Comparison of ENCODE assay signal across 1 cellular context in genomic region chr7:104983620-104984539, GRCh38.
A peak's percentile ranks its signal among the peaks of the same experiment; 100 is the strongest.
TF ChIP-seq lines count a peak whose summit lies in the region.

No MANE protein-coding gene starts in this region.

TF ChIP-seq in K562, 482 proteins besides CTCF, POLR2A, EP300 and RAD21 (continued from another document and continues in another):
- TF ChIP-seq, protein P1, sequence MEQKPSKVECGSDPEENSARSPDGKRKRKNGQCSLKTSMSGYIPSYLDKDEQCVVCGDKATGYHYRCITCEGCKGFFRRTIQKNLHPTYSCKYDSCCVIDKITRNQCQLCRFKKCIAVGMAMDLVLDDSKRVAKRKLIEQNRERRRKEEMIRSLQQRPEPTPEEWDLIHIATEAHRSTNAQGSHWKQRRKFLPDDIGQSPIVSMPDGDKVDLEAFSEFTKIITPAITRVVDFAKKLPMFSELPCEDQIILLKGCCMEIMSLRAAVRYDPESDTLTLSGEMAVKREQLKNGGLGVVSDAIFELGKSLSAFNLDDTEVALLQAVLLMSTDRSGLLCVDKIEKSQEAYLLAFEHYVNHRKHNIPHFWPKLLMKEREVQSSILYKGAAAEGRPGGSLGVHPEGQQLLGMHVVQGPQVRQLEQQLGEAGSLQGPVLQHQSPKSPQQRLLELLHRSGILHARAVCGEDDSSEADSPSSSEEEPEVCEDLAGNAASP (IDR thresholded peaks at IDR 0.05): no peak
- TF ChIP-seq NR1H2 (CRISPR knock-in tag; IDR thresholded peaks at IDR 0.05): peak; percentile 92; the same call in 1 of the 2 replicates
- TF ChIP-seq, protein P2, sequence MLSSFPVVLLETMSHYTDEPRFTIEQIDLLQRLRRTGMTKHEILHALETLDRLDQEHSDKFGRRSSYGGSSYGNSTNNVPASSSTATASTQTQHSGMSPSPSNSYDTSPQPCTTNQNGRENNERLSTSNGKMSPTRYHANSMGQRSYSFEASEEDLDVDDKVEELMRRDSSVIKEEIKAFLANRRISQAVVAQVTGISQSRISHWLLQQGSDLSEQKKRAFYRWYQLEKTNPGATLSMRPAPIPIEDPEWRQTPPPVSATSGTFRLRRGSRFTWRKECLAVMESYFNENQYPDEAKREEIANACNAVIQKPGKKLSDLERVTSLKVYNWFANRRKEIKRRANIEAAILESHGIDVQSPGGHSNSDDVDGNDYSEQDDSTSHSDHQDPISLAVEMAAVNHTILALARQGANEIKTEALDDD (IDR thresholded peaks at IDR 0.05): peak; percentile 37; the same call in 1 of the 2 replicates
- TF ChIP-seq MGA (IDR thresholded peaks at IDR 0.05): peak; percentile 43; the same call in 1 of the 2 replicates
- TF ChIP-seq SIRT6 (IDR thresholded peaks at IDR 0.05; ENCODE audit: low read depth, low read length): no peak
- peak; percentile 96 for TF ChIP-seq E2F8 (IDR thresholded peaks at IDR 0.05; ENCODE audit: low read depth, partially characterized antibody)
- TF ChIP-seq KLF6 (CRISPR knock-in tag; IDR thresholded peaks at IDR 0.05; ENCODE audit: borderline replicate concordance): peak; percentile 94
- TF ChIP-seq POLR2B (IDR thresholded peaks at IDR 0.05; ENCODE audit: low read depth, partially characterized antibody): peak; percentile 97
- no peak for TF ChIP-seq HOMEZ (CRISPR knock-in tag; IDR thresholded peaks at IDR 0.05)
- TF ChIP-seq, protein P3, sequence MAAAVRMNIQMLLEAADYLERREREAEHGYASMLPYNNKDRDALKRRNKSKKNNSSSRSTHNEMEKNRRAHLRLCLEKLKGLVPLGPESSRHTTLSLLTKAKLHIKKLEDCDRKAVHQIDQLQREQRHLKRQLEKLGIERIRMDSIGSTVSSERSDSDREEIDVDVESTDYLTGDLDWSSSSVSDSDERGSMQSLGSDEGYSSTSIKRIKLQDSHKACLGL (CRISPR knock-in tag; IDR thresholded peaks at IDR 0.05; ENCODE audit: borderline replicate concordance, poor library complexity, severe bottlenecking): no peak
- no peak for TF ChIP-seq KDM1A (IDR thresholded peaks at IDR 0.05)
- no peak for TF ChIP-seq ZNF512 (tag; IDR thresholded peaks at IDR 0.05)
- no peak for TF ChIP-seq ZNF324 (CRISPR knock-in tag; IDR thresholded peaks at IDR 0.05)
- TF ChIP-seq SMAD3 (CRISPR knock-in tag; conservative IDR thresholded peaks at IDR 0.05): no peak; the same call in 1 of the 2 replicates
- no peak for TF ChIP-seq NFE2L1 (tag; IDR thresholded peaks at IDR 0.05; ENCODE audit: borderline replicate concordance, low read depth)
- peak; percentile 91 for TF ChIP-seq ERF (CRISPR knock-in tag; IDR thresholded peaks at IDR 0.05)
- 0 out of 2 replicates have a peak, but pooled peaks have one; percentile 48 for TF ChIP-seq FOXO4 (CRISPR knock-in tag; IDR thresholded peaks at IDR 0.05)
- TF ChIP-seq CEBPB (tag; IDR thresholded peaks at IDR 0.05): no peak
- no peak for TF ChIP-seq MEF2A (IDR thresholded peaks at IDR 0.05; ENCODE audit: control insufficient read depth, low read depth, low read length)
- peak; percentile 91 for TF ChIP-seq TARDBP (IDR thresholded peaks at IDR 0.05)
- TF ChIP-seq, protein P4, sequence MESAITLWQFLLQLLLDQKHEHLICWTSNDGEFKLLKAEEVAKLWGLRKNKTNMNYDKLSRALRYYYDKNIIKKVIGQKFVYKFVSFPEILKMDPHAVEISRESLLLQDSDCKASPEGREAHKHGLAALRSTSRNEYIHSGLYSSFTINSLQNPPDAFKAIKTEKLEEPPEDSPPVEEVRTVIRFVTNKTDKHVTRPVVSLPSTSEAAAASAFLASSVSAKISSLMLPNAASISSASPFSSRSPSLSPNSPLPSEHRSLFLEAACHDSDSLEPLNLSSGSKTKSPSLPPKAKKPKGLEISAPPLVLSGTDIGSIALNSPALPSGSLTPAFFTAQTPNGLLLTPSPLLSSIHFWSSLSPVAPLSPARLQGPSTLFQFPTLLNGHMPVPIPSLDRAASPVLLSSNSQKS (CRISPR knock-in tag; IDR thresholded peaks at IDR 0.05): peak; percentile 68; the same call in 1 of the 2 replicates
- peak; percentile 96 for TF ChIP-seq ZBTB7A (IDR thresholded peaks at IDR 0.05; ENCODE audit: borderline replicate concordance, control insufficient read depth, low read depth, low read length)
- TF ChIP-seq USF2 (CRISPR knock-in tag; IDR thresholded peaks at IDR 0.05): no peak
- TF ChIP-seq ZSCAN29 (IDR thresholded peaks at IDR 0.05): peak; percentile 78; the same call in 1 of the 2 replicates
- peak; percentile 61; the same call in 1 of the 2 replicates for TF ChIP-seq ZNF354B (CRISPR knock-in tag; IDR thresholded peaks at IDR 0.05)
- no peak for TF ChIP-seq SRSF3 (IDR thresholded peaks at IDR 0.05; ENCODE audit: insufficient read depth, low read length)
